8 cellular contexts compared by ENCODE assay signal in genomic region chr3:30624451-30624850, GRCh38. TPM values are rescaled to one million over a fixed set of nuclear protein-coding genes. Genes with fewer than 3 reads are reported as not detected.
DNase-seq lines count a peak whose midpoint lies in the region; ATAC-seq, FAIRE-seq and TF ChIP-seq lines count a peak whose summit lies in the region.
"Not testable (repeated sequence)": the region's sequence is repeated elsewhere in the genome, so short reads cannot be mapped to it uniquely, and the experiment has no call there.

No MANE protein-coding gene starts in this region.

- H2AFZ ChIP-seq in OCI-LY7 (ENCODE audit: low read length) = not testable (repeated sequence)

- not testable (repeated sequence) for H3K27me3 ChIP-seq in CD8-positive, alpha-beta memory T cell (ENCODE audit: insufficient read depth, low read length, poor library complexity, severe bottlenecking)

- H3K79me2 ChIP-seq in OCI-LY7 (ENCODE audit: insufficient read depth, low read depth, low read length) = peaks cover 97% of the 10 kb centered on the region; the same call in 1 of the 2 replicates

- not testable (repeated sequence) for TF ChIP-seq EP300 in A549 (IDR thresholded peaks at IDR 0.05)

- H3K4me2 ChIP-seq in A549 = peak overlapping the region; percentile 76; the same call in 2 of the 3 replicates
- H3K4me2 ChIP-seq in OCI-LY7 (ENCODE audit: low read length) = peak overlapping the region; percentile 14; the same call in 1 of the 2 replicates

- CTCF ChIA-PET in A549 (lab: Yijun Ruan, JAX) = interaction anchor here (0.6 to 1.6 kb wide), 4 partner anchors 17 to 591 kb away, joined by 3 to 5 read pairs (median 4); no protein-coding TSS in a partner anchor
- CTCF ChIA-PET in CD8-positive, alpha-beta memory T cell (lab: Charles Lee) = interaction anchor here (0.8 to 2.0 kb wide), 3 partner anchors 14 to 67 kb away, joined by 3 to 4 read pairs (median 3); no protein-coding TSS in a partner anchor
- CTCF ChIA-PET in OCI-LY7 (lab: Charles Lee; ENCODE audit: unreplicated experiment) = interaction anchor here (0.5 to 0.7 kb wide), 2 partner anchors 8 to 600 kb away, joined by 3 read pairs; no protein-coding TSS in a partner anchor
- CTCF ChIA-PET in activated CD4-positive, alpha-beta memory T cell treated with anti-CD3 and anti-CD28 coated beads for 36 hours (lab: Charles Lee) = not testable (repeated sequence)

- intact Hi-C loops in OCI-LY7 (cut with micrococcal nuclease; ENCODE audit: unreplicated experiment) = not testable (repeated sequence)
- intact Hi-C loops in activated CD4-positive, alpha-beta memory T cell treated with anti-CD3 and anti-CD28 coated beads for 36 hours (cut with micrococcal nuclease) = loop anchor here (5.0 kb wide), 1 partner anchor 453 kb away; no protein-coding TSS in a partner anchor

- H3K4me1 ChIP-seq in A549 (peaks cover 92% of the 10 kb centered on the region), OCI-LY7 (ENCODE audit: insufficient read depth, low read length, poor library complexity, severe bottlenecking) (peaks cover 97% of the 10 kb centered on the region)
- H3K4me1 ChIP-seq in CD8-positive, alpha-beta memory T cell (ENCODE audit: insufficient read depth, low read length) = peaks cover 98% of the 10 kb centered on the region

- POLR2A ChIA-PET in A549 (lab: Yijun Ruan, JAX) = not testable (repeated sequence)
- POLR2A ChIA-PET in CD8-positive, alpha-beta memory T cell (lab: Charles Lee) = interaction anchor here (0.8 kb wide), 1 partner anchor 11 kb away, joined by 4 read pairs; no protein-coding TSS in a partner anchor
- POLR2A ChIA-PET in OCI-LY7 (lab: Charles Lee) = interaction anchor here (0.6 to 5.9 kb wide), 11 partner anchors 10 to 128 kb away, joined by 3 to 76 read pairs (median 3); no protein-coding TSS in a partner anchor
- POLR2A ChIA-PET in activated CD4-positive, alpha-beta memory T cell treated with anti-CD3 and anti-CD28 coated beads for 36 hours (lab: Charles Lee) = interaction anchor here (0.6 to 11.0 kb wide), 6 partner anchors 11 to 627 kb away, joined by 3 to 182 read pairs (median 12); partner anchors contain the start of gene TGFBR2

- TF ChIP-seq RAD21 in A549 (conservative IDR thresholded peaks at IDR 0.05 in 1 of 2, IDR thresholded peaks at IDR 0.05 in 1 of 2) = not testable (repeated sequence)

- peaks cover 86 to 100% (median 99%) of the 10 kb centered on the region in 3 donors for H3K4me1 Mint-ChIP-seq in CD8-positive, alpha-beta memory T cell
- peaks cover 91% of the 10 kb centered on the region for H3K4me1 Mint-ChIP-seq in activated CD4-positive, alpha-beta memory T cell treated with anti-CD3 and anti-CD28 coated beads for 36 hours (ENCODE audit: low read depth)
- peaks cover 93% of the 10 kb centered on the region for H3K4me1 Mint-ChIP-seq in activated naive CD4-positive, alpha-beta T cell treated with anti-CD3 and anti-CD28 coated beads, Interleukin-2, amount 50 U/mL, for 24 hours
- H3K4me1 Mint-ChIP-seq in effector memory CD8-positive, alpha-beta T cell (ENCODE audit: low read depth in 2 of 2) = peaks cover 59 to 76% of the 10 kb centered on the region in 2 donors
- peaks cover 55% of the 10 kb centered on the region for H3K4me1 Mint-ChIP-seq in memory B cell
- peaks cover 92% of the 10 kb centered on the region for H3K4me1 Mint-ChIP-seq in stimulated activated memory B cell treated with anti-CD40 and anti-IgM and Interleukin-4, amounts not matched to agents 10 μg/mL and 1 μg/mL and 100 μg/mL, for 72 hours

- H3K27me3 Mint-ChIP-seq in CD8-positive, alpha-beta memory T cell; activated CD4-positive, alpha-beta memory T cell treated with anti-CD3 and anti-CD28 coated beads for 36 hours; activated naive CD4-positive, alpha-beta T cell treated with anti-CD3 and anti-CD28 coated beads, Interleukin-2, amount 50 U/mL, for 24 hours; effector memory CD8-positive, alpha-beta T cell; memory B cell; stimulated activated memory B cell treated with anti-CD40 and anti-IgM and Interleukin-4, amounts not matched to agents 10 μg/mL and 1 μg/mL and 100 μg/mL, for 72 hours: not testable (repeated sequence)

- H4K20me1 ChIP-seq in OCI-LY7 (ENCODE audit: insufficient read depth, low read length) = not testable (repeated sequence)

- not testable (repeated sequence) for H3K36me3 ChIP-seq in CD8-positive, alpha-beta memory T cell (ENCODE audit: insufficient read depth, low read length)
- peaks cover 31% of the 10 kb centered on the region for H3K36me3 ChIP-seq in OCI-LY7 (ENCODE audit: insufficient read depth, low read length)

- ATAC-seq in A549; effector memory CD8-positive, alpha-beta T cell (replicated peaks); stimulated activated memory B cell treated with anti-CD40 and anti-IgM and Interleukin-4, amounts not matched to agents 10 μg/mL and 1 μg/mL and 100 μg/mL, for 72 hours: not testable (repeated sequence)
- ATAC-seq in memory B cell (ENCODE audit: low read depth) = peak; percentile 59

- not testable (repeated sequence) for H3K4me3 Mint-ChIP-seq in CD8-positive, alpha-beta memory T cell; activated CD4-positive, alpha-beta memory T cell treated with anti-CD3 and anti-CD28 coated beads for 36 hours
- H3K4me3 Mint-ChIP-seq in activated naive CD4-positive, alpha-beta T cell treated with anti-CD3 and anti-CD28 coated beads, Interleukin-2, amount 50 U/mL, for 24 hours = peak overlapping the region; percentile 86
- H3K4me3 Mint-ChIP-seq in effector memory CD8-positive, alpha-beta T cell = peak overlapping the region in 1 of 2 donors; percentile 25
- peak overlapping the region; percentile 52 for H3K4me3 Mint-ChIP-seq in memory B cell
- peak overlapping the region; percentile 55 for H3K4me3 Mint-ChIP-seq in stimulated activated memory B cell treated with anti-CD40 and anti-IgM and Interleukin-4, amounts not matched to agents 10 μg/mL and 1 μg/mL and 100 μg/mL, for 72 hours

- H3K27ac Mint-ChIP-seq in CD8-positive, alpha-beta memory T cell = peak overlapping the region in 7 of 8 donors; percentile 60 to 89 (median 80)
- H3K27ac Mint-ChIP-seq in activated CD4-positive, alpha-beta memory T cell treated with anti-CD3 and anti-CD28 coated beads for 36 hours = peak overlapping the region; percentile 96
- peak overlapping the region; percentile 99 for H3K27ac Mint-ChIP-seq in activated naive CD4-positive, alpha-beta T cell treated with anti-CD3 and anti-CD28 coated beads, Interleukin-2, amount 50 U/mL, for 24 hours
- peak overlapping the region; percentile 82 to 88 for H3K27ac Mint-ChIP-seq in effector memory CD8-positive, alpha-beta T cell
- H3K27ac Mint-ChIP-seq in memory B cell = peak overlapping the region; percentile 81
- H3K27ac Mint-ChIP-seq in stimulated activated memory B cell treated with anti-CD40 and anti-IgM and Interleukin-4, amounts not matched to agents 10 μg/mL and 1 μg/mL and 100 μg/mL, for 72 hours = peak overlapping the region; percentile 98

- not testable (repeated sequence) for H3K9me3 ChIP-seq in A549; CD8-positive, alpha-beta memory T cell (ENCODE audit: low read length); OCI-LY7 (ENCODE audit: low read length)

- not testable (repeated sequence) for H3K9me3 Mint-ChIP-seq in CD8-positive, alpha-beta memory T cell; activated CD4-positive, alpha-beta memory T cell treated with anti-CD3 and anti-CD28 coated beads for 36 hours; activated naive CD4-positive, alpha-beta T cell treated with anti-CD3 and anti-CD28 coated beads, Interleukin-2, amount 50 U/mL, for 24 hours; effector memory CD8-positive, alpha-beta T cell; memory B cell; stimulated activated memory B cell treated with anti-CD40 and anti-IgM and Interleukin-4, amounts not matched to agents 10 μg/mL and 1 μg/mL and 100 μg/mL, for 72 hours

- H3K4me3 ChIP-seq in A549; CD8-positive, alpha-beta memory T cell (ENCODE audit: low read length); OCI-LY7 (ENCODE audit: low read depth, low read length, poor library complexity, severe bottlenecking): not testable (repeated sequence)

- H3K9me2 ChIP-seq in OCI-LY7 (ENCODE audit: insufficient read depth, low read length) = not testable (repeated sequence)

- not testable (repeated sequence) for TF ChIP-seq POLR2A in A549 (IDR thresholded peaks at IDR 0.05; ENCODE audit: low read length)

- not testable (repeated sequence) for TF ChIP-seq CTCF in A549 (IDR thresholded peaks at IDR 0.05); OCI-LY7 (conservative IDR thresholded peaks at IDR 0.05; ENCODE audit: low read length)

- BruUV-seq in OCI-LY7 (replicated peaks; lab: Mats Ljungman, UMichigan) = not testable (repeated sequence)

- not testable (repeated sequence) for DNase-seq in A549 (ENCODE audit: low read depth in 1 of 2, low spot score in 1 of 2); CD8-positive, alpha-beta memory T cell; OCI-LY7 (ENCODE audit: low spot score); activated CD4-positive, alpha-beta memory T cell treated with anti-CD3 and anti-CD28 coated beads for 36 hours; effector memory CD8-positive, alpha-beta T cell; memory B cell (ENCODE audit: low spot score in 2 of 2)

- FAIRE-seq in A549 (lab: Jason Lieb, UNC) = not testable (repeated sequence)

- peak overlapping the region; percentile 82 to 88 for H3K27ac ChIP-seq in A549
- H3K27ac ChIP-seq in CD8-positive, alpha-beta memory T cell (ENCODE audit: low read depth, low read length); OCI-LY7 (ENCODE audit: low read depth, low read length, poor library complexity, severe bottlenecking): not testable (repeated sequence)

- WGBS in A549 (ENCODE audit: missing lambda C conversion rate) = 96% methylated on average over 7 of the region's 7 CpGs

- H3K36me3 Mint-ChIP-seq in CD8-positive, alpha-beta memory T cell = peaks cover 0 to 63% (median 23%) of the 10 kb centered on the region in 3 donors
- peaks cover 51% of the 10 kb centered on the region for H3K36me3 Mint-ChIP-seq in activated CD4-positive, alpha-beta memory T cell treated with anti-CD3 and anti-CD28 coated beads for 36 hours
- peaks cover 55% of the 10 kb centered on the region for H3K36me3 Mint-ChIP-seq in activated naive CD4-positive, alpha-beta T cell treated with anti-CD3 and anti-CD28 coated beads, Interleukin-2, amount 50 U/mL, for 24 hours
- peaks cover 46% of the 10 kb centered on the region for H3K36me3 Mint-ChIP-seq in effector memory CD8-positive, alpha-beta T cell (ENCODE audit: insufficient read depth)
- H3K36me3 Mint-ChIP-seq in memory B cell = peaks cover 16% of the 10 kb centered on the region
- H3K36me3 Mint-ChIP-seq in stimulated activated memory B cell treated with anti-CD40 and anti-IgM and Interleukin-4, amounts not matched to agents 10 μg/mL and 1 μg/mL and 100 μg/mL, for 72 hours = peaks cover 42% of the 10 kb centered on the region

RNA-seq across cellular contexts. Expression of gene TGFBR2, which starts 18.1 kb away (rescaled TPM):
- polyA plus RNA-seq in A549 (2011; rRNA removed) = 97.4 and 119 TPM in 2 replicates
- 21.5 and 26.8 TPM in 2 replicates for polyA plus RNA-seq in A549 (2012; cell fraction: cytosol; rRNA removed)
- polyA plus RNA-seq in A549 (2012; cell fraction: nucleus; rRNA removed) = 20.0 and 20.1 TPM in 2 replicates
- polyA plus RNA-seq in A549 (2017; fragmentation: RNase III; extraction: RNeasy Plus Mini Kit Qiagen cat#74134 plus additional on column Dnase treatment) = 47.0 to 57.8 TPM (median 48.5 TPM) in 3 replicates
- 103 and 115 TPM in 2 replicates for polyA minus RNA-seq in A549 (2011; rRNA and poly(A)+ RNA removed)
- 10 to 100 TPM; 55.3 to 56.3 TPM for total RNA-seq in CD8-positive, alpha-beta memory T cell
- 108 TPM for polyA plus RNA-seq in CD8-positive, alpha-beta memory T cell
- total RNA-seq in OCI-LY7 (2014; rRNA removed; shearing (Covaris generic)) = 28.1 and 29.6 TPM in 2 replicates
- total RNA-seq in OCI-LY7 (2022) = 25.2 and 29.5 TPM in 2 replicates
- total RNA-seq in activated CD4-positive, alpha-beta memory T cell treated with anti-CD3 and anti-CD28 coated beads for 36 hours = 10 to 100 TPM; 36.8 to 37.0 TPM
